In the genomic region with DNA sequence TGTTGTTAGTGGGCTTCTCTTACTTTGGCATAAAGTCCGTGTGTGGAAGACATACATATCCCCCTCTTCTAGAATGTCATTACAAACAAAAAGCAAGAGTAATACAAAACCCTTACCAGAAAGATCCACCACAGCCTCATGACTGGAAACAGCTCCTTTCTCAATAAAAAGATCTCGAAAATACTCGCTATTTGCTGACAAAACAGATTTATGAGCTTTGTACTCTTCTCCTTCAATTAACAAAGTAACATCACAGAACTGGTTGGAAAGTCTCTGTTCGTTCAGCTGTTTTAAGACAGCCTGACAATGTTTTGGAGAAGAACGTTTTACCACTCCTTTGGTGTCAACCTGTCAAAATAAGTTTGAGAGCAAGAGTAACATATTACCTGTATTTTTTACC, we compare ENCODE assay signal across 18 cellular contexts.
"Had no signal": no experiment of that assay in that cellular context is flagged by ENCODE, and none has a peak within 500 bp of the region (broad histone marks: within the 10 kb centered on the region; RNA-seq: fewer than 3 reads in every experiment).

No MANE protein-coding gene starts in this region.

- H3K27me3 ChIP-seq: heart left ventricle, neutrophil, transverse colon had no signal

- H3K27ac Mint-ChIP-seq: nephron progenitor cell; stimulated activated naive B cell treated with anti-CD40 and anti-IgM and Interleukin-4, amounts not matched to agents 10 μg/mL and 1 μg/mL and 100 μg/mL, for 72 hours had no signal

- H3K4me3 Mint-ChIP-seq: naive thymus-derived CD4-positive, alpha-beta T cell; nephron progenitor cell; stimulated activated naive B cell treated with anti-CD40 and anti-IgM and Interleukin-4, amounts not matched to agents 10 μg/mL and 1 μg/mL and 100 μg/mL, for 72 hours; stimulated activated naive CD8-positive, alpha-beta T cell treated with anti-CD3 and anti-CD28 coated beads, Interleukin-15, amount 100 ng/mL, for 72 hours had no signal

- DNase-seq: effector memory CD4-positive, alpha-beta T cell; heart left ventricle; hippocampal formation; mesendoderm; naive thymus-derived CD4-positive, alpha-beta T cell; nephron progenitor cell; psoas muscle; retina; stimulated activated CD4-positive, alpha-beta T cell treated with anti-CD3 and anti-CD28 coated beads, Interleukin-2, amount 100 ng/mL, for 24 hours; stimulated activated CD4-positive, alpha-beta T cell treated with anti-CD3 and anti-CD28 coated beads, Interleukin-4, amount 100 ng/mL, for 4 hours; stimulated activated naive B cell treated with anti-CD40 and anti-IgM and Interleukin-4, amounts not matched to agents 10 μg/mL and 1 μg/mL and 100 μg/mL, for 72 hours; stimulated activated naive CD8-positive, alpha-beta T cell treated with anti-CD3 and anti-CD28 coated beads, Interleukin-15, amount 100 ng/mL, for 72 hours; substantia nigra; transverse colon had no signal

- H3K4me3 ChIP-seq: heart left ventricle, psoas muscle, thoracic aorta, transverse colon had no signal

- H3K9me3 Mint-ChIP-seq: naive thymus-derived CD4-positive, alpha-beta T cell; nephron progenitor cell; stimulated activated naive B cell treated with anti-CD40 and anti-IgM and Interleukin-4, amounts not matched to agents 10 μg/mL and 1 μg/mL and 100 μg/mL, for 72 hours; stimulated activated naive CD8-positive, alpha-beta T cell treated with anti-CD3 and anti-CD28 coated beads, Interleukin-15, amount 100 ng/mL, for 72 hours had no signal

- H3K27me3 Mint-ChIP-seq: naive thymus-derived CD4-positive, alpha-beta T cell; stimulated activated naive B cell treated with anti-CD40 and anti-IgM and Interleukin-4, amounts not matched to agents 10 μg/mL and 1 μg/mL and 100 μg/mL, for 72 hours; stimulated activated naive CD8-positive, alpha-beta T cell treated with anti-CD3 and anti-CD28 coated beads, Interleukin-15, amount 100 ng/mL, for 72 hours had no signal

- ATAC-seq: esophagus mucosa; heart left ventricle; naive thymus-derived CD4-positive, alpha-beta T cell; psoas muscle; sciatic nerve; stimulated activated naive B cell treated with anti-CD40 and anti-IgM and Interleukin-4, amounts not matched to agents 10 μg/mL and 1 μg/mL and 100 μg/mL, for 72 hours; stimulated activated naive CD8-positive, alpha-beta T cell treated with anti-CD3 and anti-CD28 coated beads, Interleukin-15, amount 100 ng/mL, for 72 hours had no signal

- H3K27ac ChIP-seq: heart left ventricle, neutrophil, psoas muscle, thoracic aorta, transverse colon had no signal

- H3K9me3 ChIP-seq: heart left ventricle, neutrophil, psoas muscle, thoracic aorta, transverse colon had no signal
